8 cellular contexts compared by ENCODE assay signal in the genomic region with DNA sequence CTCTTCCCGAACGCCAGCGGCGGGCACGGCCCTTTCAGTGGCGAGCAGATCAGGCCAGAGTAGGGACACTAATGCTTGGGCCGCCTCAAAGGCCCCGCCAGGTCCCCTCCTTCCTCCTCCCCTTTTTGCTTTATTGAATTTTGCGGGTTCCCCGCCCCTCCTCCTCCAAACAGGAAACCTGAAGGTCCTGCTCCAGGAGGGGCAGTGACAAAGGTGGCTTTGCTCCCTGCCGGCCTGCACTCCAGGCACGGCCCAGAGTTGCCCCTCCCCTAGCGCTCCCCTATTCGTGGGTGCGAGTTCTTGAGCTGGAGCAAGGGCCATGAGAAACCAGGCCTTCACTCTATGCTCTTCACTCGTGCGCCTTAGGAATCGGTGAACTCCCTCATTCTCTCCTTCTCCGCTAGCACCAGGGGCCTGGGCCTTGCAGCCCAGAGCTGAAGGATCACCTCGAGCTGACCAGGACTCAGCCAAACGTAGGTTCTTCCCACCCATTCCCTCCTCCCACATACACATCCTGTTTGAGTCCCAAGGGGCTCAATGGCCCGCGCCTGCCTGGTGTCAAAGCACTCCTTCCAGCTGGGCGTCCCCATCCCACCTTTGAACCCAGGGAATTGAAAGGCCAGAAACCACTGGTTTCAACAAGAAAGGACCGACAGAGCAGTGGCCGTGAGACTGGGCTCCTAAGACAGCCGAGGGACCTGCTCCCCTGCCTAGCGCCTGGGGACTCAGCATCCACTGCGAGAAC. TPM values are rescaled to one million over a fixed set of nuclear protein-coding genes. Genes with fewer than 3 reads are reported as not detected.
DNase-seq lines count a peak whose midpoint lies in the region; ATAC-seq and TF ChIP-seq lines count a peak whose summit lies in the region.

No MANE protein-coding gene starts in this region.

- peak overlapping the region; percentile 50 to 92 for H3K4me3 ChIP-seq in muscle layer of colon (ENCODE audit: low read depth in 1 of 2, low read length in 2 of 2)

- peaks cover 19% of the 10 kb centered on the region for H3K36me3 ChIP-seq in muscle layer of colon (ENCODE audit: insufficient read depth, low read length)

- no peak overlapping the region for H3K27ac Mint-ChIP-seq in stimulated activated naive CD8-positive, alpha-beta T cell treated with anti-CD3 and anti-CD28 coated beads, Interleukin-15, Interleukin-2, amounts not matched to agents 100 ng/mL and 50 ng/mL, for 24 hours
- peak overlapping the region in 2 of 5 experiments; percentile 65 to 90 for H3K27ac Mint-ChIP-seq in brain

- peaks cover 21% of the 10 kb centered on the region for H3K4me1 Mint-ChIP-seq in stimulated activated naive CD8-positive, alpha-beta T cell treated with anti-CD3 and anti-CD28 coated beads, Interleukin-15, Interleukin-2, amounts not matched to agents 100 ng/mL and 50 ng/mL, for 24 hours (ENCODE audit: low read depth)
- peaks cover 21% of the 10 kb centered on the region for H3K4me1 Mint-ChIP-seq in brain

- ATAC-seq in stimulated activated naive CD8-positive, alpha-beta T cell treated with anti-CD3 and anti-CD28 coated beads, Interleukin-15, Interleukin-2, amounts not matched to agents 100 U/mL and 50 U/mL, for 24 hours = no peak
- ATAC-seq in GM21529 (IDR thresholded peaks at IDR 0.05; ENCODE audit: unreplicated experiment) (no peak), GM21367 (IDR thresholded peaks at IDR 0.05; ENCODE audit: unreplicated experiment) (no peak)

- peak overlapping the region; percentile 95 for H3K27ac ChIP-seq in muscle layer of colon (ENCODE audit: low read depth, low read length)

- H3K4me1 ChIP-seq in muscle layer of colon (ENCODE audit: insufficient read depth, low read length) = peaks cover 35% of the 10 kb centered on the region

- H3K9ac ChIP-seq in muscle layer of colon (ENCODE audit: low read length) = peak overlapping the region; percentile 79

- no peaks in the 10 kb centered on the region for H3K9me3 Mint-ChIP-seq in stimulated activated naive CD8-positive, alpha-beta T cell treated with anti-CD3 and anti-CD28 coated beads, Interleukin-15, Interleukin-2, amounts not matched to agents 100 ng/mL and 50 ng/mL, for 24 hours
- peaks cover 0 to 32% (median 9%) of the 10 kb centered on the region in 5 experiments for H3K9me3 Mint-ChIP-seq in brain

- DNase-seq in stimulated activated naive CD8-positive, alpha-beta T cell treated with anti-CD3 and anti-CD28 coated beads, Interleukin-15, Interleukin-2, amounts not matched to agents 100 U/mL and 50 U/mL, for 24 hours = no peak
- no peak for DNase-seq in stimulated activated CD4-positive, alpha-beta T cell treated with anti-CD3 and anti-CD28 coated beads, Interleukin-12 subunit alpha, Interleukin-12 subunit beta, amount 100 ng/mL, for 4 hours
- no peak for DNase-seq in NCI-H774 (lab: John Stamatoyannopoulos, UW)

- no peak for TF ChIP-seq CTCF in brain (conservative IDR thresholded peaks at IDR 0.05)

- no peaks in the 10 kb centered on the region for H3K9me3 ChIP-seq in muscle layer of colon (ENCODE audit: low read length)

- H3K27me3 ChIP-seq in muscle layer of colon (ENCODE audit: control insufficient read depth in 1 of 2, insufficient read depth in 2 of 2, low read length in 2 of 2) = peaks cover 0 to 11% of the 10 kb centered on the region in 2 donors

- H3K4me3 Mint-ChIP-seq in stimulated activated naive CD8-positive, alpha-beta T cell treated with anti-CD3 and anti-CD28 coated beads, Interleukin-15, Interleukin-2, amounts not matched to agents 100 ng/mL and 50 ng/mL, for 24 hours = peak overlapping the region; percentile 66
- H3K4me3 Mint-ChIP-seq in brain = peak overlapping the region; percentile 41 to 92 (median 83)

- peaks cover 68% of the 10 kb centered on the region for H3K27me3 Mint-ChIP-seq in stimulated activated naive CD8-positive, alpha-beta T cell treated with anti-CD3 and anti-CD28 coated beads, Interleukin-15, Interleukin-2, amounts not matched to agents 100 ng/mL and 50 ng/mL, for 24 hours
- peaks cover 100% of the 10 kb centered on the region for H3K27me3 Mint-ChIP-seq in brain

- no peaks in the 10 kb centered on the region for H3K36me3 Mint-ChIP-seq in stimulated activated naive CD8-positive, alpha-beta T cell treated with anti-CD3 and anti-CD28 coated beads, Interleukin-15, Interleukin-2, amounts not matched to agents 100 ng/mL and 50 ng/mL, for 24 hours (ENCODE audit: low read depth)
- peaks cover 16% of the 10 kb centered on the region for H3K36me3 Mint-ChIP-seq in brain

RNA-seq across cellular contexts. Expression of gene HOXA6, which starts 0.6 kb away (rescaled TPM):
- 14.9 TPM for polyA plus RNA-seq in brain (ENCODE audit: insufficient read depth, low read depth, low replicate concordance)

RNA-seq across cellular contexts. Expression of gene HOXA3, which starts 4.2 kb away (rescaled TPM):
- polyA plus RNA-seq in brain (ENCODE audit: insufficient read depth, low read depth, low replicate concordance) = 2.0 TPM

RNA-seq across cellular contexts. Expression of gene HOXA5, which starts 4.7 kb away (rescaled TPM):
- polyA plus RNA-seq in brain (ENCODE audit: insufficient read depth, low read depth, low replicate concordance) = 25.3 TPM

RNA-seq across cellular contexts. Expression of gene HOXA7, which starts 8.3 kb away (rescaled TPM):
- polyA plus RNA-seq in brain (ENCODE audit: insufficient read depth, low read depth, low replicate concordance) = 1.3 TPM

RNA-seq across cellular contexts. Expression of gene HOXA9, which starts 17.1 kb away (rescaled TPM):
- polyA plus RNA-seq in brain (ENCODE audit: insufficient read depth, low read depth, low replicate concordance) = 1.1 TPM
